In the genomic region with DNA sequence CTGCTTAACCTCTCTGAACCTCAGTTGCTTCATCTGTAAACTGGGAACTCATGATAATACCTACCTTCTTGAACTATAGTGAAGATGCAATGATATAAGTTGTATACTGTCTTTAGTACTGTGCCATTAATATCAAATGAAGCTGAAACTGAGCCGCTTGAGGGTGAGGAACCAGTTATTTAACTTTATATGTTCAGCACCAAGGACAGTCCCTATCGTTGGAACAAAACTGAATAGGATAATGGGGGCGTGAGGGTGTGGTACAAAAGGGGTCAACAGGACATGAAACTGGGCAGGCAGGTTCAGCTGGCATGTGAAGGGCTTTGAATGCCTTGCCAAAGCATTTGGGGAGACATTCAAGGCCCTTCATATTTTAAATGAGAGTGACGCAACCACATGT, we compare ENCODE assay signal across 1 cellular context.
TF ChIP-seq lines count a peak whose summit lies in the region.

No MANE protein-coding gene starts in this region.

TF ChIP-seq in WTC11, 78 proteins besides CTCF, POLR2A, EP300 and RAD21 (continued from another document):
- TF ChIP-seq NR1H2 (CRISPR knock-in tag; IDR thresholded peaks at IDR 0.05) (no peak), GRHL2 (CRISPR knock-in tag; IDR thresholded peaks at IDR 0.05; ENCODE audit: insufficient replicate concordance, severe bottlenecking) (no peak), CREM (CRISPR knock-in tag; IDR thresholded peaks at IDR 0.05) (no peak), SOX15 (CRISPR knock-in tag; IDR thresholded peaks at IDR 0.05) (no peak), TEAD4 (CRISPR knock-in tag; IDR thresholded peaks at IDR 0.05) (no peak), FOXJ3 (CRISPR knock-in tag; IDR thresholded peaks at IDR 0.05; ENCODE audit: borderline replicate concordance) (no peak), ZNF416 (CRISPR knock-in tag; IDR thresholded peaks at IDR 0.05) (no peak), NFYB (CRISPR knock-in tag; conservative IDR thresholded peaks at IDR 0.05; ENCODE audit: low read depth) (no peak), ZNF396 (CRISPR knock-in tag; IDR thresholded peaks at IDR 0.05; ENCODE audit: borderline replicate concordance) (no peak)
- TF ChIP-seq, protein P1, sequence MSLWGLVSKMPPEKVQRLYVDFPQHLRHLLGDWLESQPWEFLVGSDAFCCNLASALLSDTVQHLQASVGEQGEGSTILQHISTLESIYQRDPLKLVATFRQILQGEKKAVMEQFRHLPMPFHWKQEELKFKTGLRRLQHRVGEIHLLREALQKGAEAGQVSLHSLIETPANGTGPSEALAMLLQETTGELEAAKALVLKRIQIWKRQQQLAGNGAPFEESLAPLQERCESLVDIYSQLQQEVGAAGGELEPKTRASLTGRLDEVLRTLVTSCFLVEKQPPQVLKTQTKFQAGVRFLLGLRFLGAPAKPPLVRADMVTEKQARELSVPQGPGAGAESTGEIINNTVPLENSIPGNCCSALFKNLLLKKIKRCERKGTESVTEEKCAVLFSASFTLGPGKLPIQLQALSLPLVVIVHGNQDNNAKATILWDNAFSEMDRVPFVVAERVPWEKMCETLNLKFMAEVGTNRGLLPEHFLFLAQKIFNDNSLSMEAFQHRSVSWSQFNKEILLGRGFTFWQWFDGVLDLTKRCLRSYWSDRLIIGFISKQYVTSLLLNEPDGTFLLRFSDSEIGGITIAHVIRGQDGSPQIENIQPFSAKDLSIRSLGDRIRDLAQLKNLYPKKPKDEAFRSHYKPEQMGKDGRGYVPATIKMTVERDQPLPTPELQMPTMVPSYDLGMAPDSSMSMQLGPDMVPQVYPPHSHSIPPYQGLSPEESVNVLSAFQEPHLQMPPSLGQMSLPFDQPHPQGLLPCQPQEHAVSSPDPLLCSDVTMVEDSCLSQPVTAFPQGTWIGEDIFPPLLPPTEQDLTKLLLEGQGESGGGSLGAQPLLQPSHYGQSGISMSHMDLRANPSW (CRISPR knock-in tag; conservative IDR thresholded peaks at IDR 0.05; ENCODE audit: low read depth): no peak
- TF ChIP-seq, protein P2, sequence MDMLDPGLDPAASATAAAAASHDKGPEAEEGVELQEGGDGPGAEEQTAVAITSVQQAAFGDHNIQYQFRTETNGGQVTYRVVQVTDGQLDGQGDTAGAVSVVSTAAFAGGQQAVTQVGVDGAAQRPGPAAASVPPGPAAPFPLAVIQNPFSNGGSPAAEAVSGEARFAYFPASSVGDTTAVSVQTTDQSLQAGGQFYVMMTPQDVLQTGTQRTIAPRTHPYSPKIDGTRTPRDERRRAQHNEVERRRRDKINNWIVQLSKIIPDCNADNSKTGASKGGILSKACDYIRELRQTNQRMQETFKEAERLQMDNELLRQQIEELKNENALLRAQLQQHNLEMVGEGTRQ (CRISPR knock-in tag; IDR thresholded peaks at IDR 0.05): no peak
- TF ChIP-seq, protein P3, sequence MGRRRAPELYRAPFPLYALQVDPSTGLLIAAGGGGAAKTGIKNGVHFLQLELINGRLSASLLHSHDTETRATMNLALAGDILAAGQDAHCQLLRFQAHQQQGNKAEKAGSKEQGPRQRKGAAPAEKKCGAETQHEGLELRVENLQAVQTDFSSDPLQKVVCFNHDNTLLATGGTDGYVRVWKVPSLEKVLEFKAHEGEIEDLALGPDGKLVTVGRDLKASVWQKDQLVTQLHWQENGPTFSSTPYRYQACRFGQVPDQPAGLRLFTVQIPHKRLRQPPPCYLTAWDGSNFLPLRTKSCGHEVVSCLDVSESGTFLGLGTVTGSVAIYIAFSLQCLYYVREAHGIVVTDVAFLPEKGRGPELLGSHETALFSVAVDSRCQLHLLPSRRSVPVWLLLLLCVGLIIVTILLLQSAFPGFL (CRISPR knock-in tag; IDR thresholded peaks at IDR 0.05; ENCODE audit: borderline replicate concordance): no peak
- TF ChIP-seq, protein P4, sequence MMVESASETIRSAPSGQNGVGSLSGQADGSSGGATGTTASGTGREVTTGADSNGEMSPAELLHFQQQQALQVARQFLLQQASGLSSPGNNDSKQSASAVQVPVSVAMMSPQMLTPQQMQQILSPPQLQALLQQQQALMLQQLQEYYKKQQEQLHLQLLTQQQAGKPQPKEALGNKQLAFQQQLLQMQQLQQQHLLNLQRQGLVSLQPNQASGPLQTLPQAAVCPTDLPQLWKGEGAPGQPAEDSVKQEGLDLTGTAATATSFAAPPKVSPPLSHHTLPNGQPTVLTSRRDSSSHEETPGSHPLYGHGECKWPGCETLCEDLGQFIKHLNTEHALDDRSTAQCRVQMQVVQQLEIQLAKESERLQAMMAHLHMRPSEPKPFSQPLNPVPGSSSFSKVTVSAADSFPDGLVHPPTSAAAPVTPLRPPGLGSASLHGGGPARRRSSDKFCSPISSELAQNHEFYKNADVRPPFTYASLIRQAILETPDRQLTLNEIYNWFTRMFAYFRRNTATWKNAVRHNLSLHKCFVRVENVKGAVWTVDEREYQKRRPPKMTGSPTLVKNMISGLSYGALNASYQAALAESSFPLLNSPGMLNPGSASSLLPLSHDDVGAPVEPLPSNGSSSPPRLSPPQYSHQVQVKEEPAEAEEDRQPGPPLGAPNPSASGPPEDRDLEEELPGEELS (CRISPR knock-in tag; IDR thresholded peaks at IDR 0.05): no peak
- TF ChIP-seq, protein P5, sequence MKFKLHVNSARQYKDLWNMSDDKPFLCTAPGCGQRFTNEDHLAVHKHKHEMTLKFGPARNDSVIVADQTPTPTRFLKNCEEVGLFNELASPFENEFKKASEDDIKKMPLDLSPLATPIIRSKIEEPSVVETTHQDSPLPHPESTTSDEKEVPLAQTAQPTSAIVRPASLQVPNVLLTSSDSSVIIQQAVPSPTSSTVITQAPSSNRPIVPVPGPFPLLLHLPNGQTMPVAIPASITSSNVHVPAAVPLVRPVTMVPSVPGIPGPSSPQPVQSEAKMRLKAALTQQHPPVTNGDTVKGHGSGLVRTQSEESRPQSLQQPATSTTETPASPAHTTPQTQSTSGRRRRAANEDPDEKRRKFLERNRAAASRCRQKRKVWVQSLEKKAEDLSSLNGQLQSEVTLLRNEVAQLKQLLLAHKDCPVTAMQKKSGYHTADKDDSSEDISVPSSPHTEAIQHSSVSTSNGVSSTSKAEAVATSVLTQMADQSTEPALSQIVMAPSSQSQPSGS (CRISPR knock-in tag; IDR thresholded peaks at IDR 0.05; ENCODE audit: borderline replicate concordance, low read depth): no peak
- TF ChIP-seq, protein P6, sequence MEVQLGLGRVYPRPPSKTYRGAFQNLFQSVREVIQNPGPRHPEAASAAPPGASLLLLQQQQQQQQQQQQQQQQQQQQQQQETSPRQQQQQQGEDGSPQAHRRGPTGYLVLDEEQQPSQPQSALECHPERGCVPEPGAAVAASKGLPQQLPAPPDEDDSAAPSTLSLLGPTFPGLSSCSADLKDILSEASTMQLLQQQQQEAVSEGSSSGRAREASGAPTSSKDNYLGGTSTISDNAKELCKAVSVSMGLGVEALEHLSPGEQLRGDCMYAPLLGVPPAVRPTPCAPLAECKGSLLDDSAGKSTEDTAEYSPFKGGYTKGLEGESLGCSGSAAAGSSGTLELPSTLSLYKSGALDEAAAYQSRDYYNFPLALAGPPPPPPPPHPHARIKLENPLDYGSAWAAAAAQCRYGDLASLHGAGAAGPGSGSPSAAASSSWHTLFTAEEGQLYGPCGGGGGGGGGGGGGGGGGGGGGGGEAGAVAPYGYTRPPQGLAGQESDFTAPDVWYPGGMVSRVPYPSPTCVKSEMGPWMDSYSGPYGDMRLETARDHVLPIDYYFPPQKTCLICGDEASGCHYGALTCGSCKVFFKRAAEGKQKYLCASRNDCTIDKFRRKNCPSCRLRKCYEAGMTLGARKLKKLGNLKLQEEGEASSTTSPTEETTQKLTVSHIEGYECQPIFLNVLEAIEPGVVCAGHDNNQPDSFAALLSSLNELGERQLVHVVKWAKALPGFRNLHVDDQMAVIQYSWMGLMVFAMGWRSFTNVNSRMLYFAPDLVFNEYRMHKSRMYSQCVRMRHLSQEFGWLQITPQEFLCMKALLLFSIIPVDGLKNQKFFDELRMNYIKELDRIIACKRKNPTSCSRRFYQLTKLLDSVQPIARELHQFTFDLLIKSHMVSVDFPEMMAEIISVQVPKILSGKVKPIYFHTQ (CRISPR knock-in tag; IDR thresholded peaks at IDR 0.05): no peak
- TF ChIP-seq, protein P7, sequence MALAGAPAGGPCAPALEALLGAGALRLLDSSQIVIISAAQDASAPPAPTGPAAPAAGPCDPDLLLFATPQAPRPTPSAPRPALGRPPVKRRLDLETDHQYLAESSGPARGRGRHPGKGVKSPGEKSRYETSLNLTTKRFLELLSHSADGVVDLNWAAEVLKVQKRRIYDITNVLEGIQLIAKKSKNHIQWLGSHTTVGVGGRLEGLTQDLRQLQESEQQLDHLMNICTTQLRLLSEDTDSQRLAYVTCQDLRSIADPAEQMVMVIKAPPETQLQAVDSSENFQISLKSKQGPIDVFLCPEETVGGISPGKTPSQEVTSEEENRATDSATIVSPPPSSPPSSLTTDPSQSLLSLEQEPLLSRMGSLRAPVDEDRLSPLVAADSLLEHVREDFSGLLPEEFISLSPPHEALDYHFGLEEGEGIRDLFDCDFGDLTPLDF (CRISPR knock-in tag; IDR thresholded peaks at IDR 0.05): no peak
- TF ChIP-seq, protein P8, sequence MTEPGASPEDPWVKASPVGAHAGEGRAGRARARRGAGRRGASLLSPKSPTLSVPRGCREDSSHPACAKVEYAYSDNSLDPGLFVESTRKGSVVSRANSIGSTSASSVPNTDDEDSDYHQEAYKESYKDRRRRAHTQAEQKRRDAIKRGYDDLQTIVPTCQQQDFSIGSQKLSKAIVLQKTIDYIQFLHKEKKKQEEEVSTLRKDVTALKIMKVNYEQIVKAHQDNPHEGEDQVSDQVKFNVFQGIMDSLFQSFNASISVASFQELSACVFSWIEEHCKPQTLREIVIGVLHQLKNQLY (CRISPR knock-in tag; IDR thresholded peaks at IDR 0.05): no peak
TF ChIP-seq in WTC11: peak in this region for 0.
